In the genomic region with DNA sequence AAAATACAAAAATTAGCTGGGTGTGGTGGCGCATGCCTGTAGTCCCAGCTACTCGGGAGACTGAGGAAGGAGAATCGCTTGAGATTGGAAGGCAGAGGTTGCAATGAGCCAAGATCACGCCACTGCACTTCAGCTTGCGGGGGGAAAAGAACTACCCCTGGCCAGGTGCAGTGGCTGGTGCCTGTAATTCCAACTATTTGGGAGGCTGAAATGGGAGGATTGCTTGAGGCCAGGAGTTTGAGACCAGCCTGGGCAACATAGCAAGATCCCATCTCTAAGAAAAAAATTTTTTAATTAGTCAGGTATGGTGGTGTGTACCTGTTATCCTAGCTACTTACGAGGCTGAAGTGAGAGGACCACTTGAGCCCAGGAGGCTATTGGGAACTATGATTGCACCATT, we compare ENCODE assay signal across 2 cellular contexts. TPM values are rescaled to one million over a fixed set of nuclear protein-coding genes. Genes with fewer than 3 reads are reported as not detected.
"Had no signal": no experiment of that assay in that cellular context is flagged by ENCODE, and none has a peak within 500 bp of the region (broad histone marks: within the 10 kb centered on the region; RNA-seq: fewer than 3 reads in every experiment).

No MANE protein-coding gene starts in this region.

RNA-seq across cellular contexts. Expression of a gene that starts 59.7 kb away (rescaled TPM):
- total RNA-seq: IMR-90, Right ventricle myocardium superior had no signal
- polyA plus RNA-seq: IMR-90 had no signal
